In the genomic region with DNA sequence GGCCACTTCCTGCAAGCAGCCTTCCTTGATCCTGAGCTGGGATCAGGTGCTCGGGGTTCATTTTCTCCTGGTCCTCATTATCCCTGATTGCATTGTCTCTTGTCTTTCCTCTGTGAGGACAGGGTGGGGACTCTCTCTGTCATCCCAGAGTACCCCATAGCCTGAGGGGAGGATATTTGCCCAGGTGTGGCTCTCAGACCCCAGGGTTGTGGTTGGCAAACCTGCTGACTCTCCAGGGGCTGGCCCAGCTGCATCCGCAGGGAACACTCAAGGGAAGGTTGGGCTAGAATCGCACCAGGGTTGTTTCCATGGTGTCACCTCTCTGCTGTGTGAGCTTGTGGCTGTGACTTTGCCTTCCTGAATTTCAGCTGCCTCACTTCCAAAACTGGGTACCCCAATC, we compare ENCODE assay signal across 11 cellular contexts.
"Had no signal": no experiment of that assay in that cellular context is flagged by ENCODE, and none has a peak within 500 bp of the region (broad histone marks: within the 10 kb centered on the region; RNA-seq: fewer than 3 reads in every experiment).

No MANE protein-coding gene starts in this region.

- H3K9me3 Mint-ChIP-seq: activated naive CD4-positive, alpha-beta T cell treated with anti-CD3 and anti-CD28 coated beads, Interleukin-2, amount 50 U/mL, for 24 hours; memory B cell; natural killer cell treated with Interleukin-12 subunit alpha and Interleukin-12 subunit beta and Interleukin-15 and Interleukin-18, amount 100 ng/mL, for 72 hours; stimulated activated naive B cell treated with anti-CD40 and anti-IgM and Interleukin-4, amounts not matched to agents 10 μg/mL and 1 μg/mL and 100 μg/mL, for 72 hours had no signal

- ATAC-seq: left lobe of liver; natural killer cell treated with Interleukin-12 subunit alpha and Interleukin-12 subunit beta and Interleukin-15 and Interleukin-18, amount 100 ng/mL, for 72 hours; psoas muscle; sciatic nerve; stimulated activated naive B cell treated with anti-CD40 and anti-IgM and Interleukin-4, amounts not matched to agents 10 μg/mL and 1 μg/mL and 100 μg/mL, for 72 hours had no signal

- H3K27ac ChIP-seq: psoas muscle had no signal

- H3K4me1 ChIP-seq: psoas muscle had no signal

- DNase-seq: nucleus accumbens; psoas muscle; stimulated activated naive B cell treated with anti-CD40 and anti-IgM and Interleukin-4, amounts not matched to agents 10 μg/mL and 1 μg/mL and 100 μg/mL, for 72 hours; substantia nigra; T1000; trophoblast cell had no signal

- H3K36me3 Mint-ChIP-seq: activated naive CD4-positive, alpha-beta T cell treated with anti-CD3 and anti-CD28 coated beads, Interleukin-2, amount 50 U/mL, for 24 hours; memory B cell; natural killer cell treated with Interleukin-12 subunit alpha and Interleukin-12 subunit beta and Interleukin-15 and Interleukin-18, amount 100 ng/mL, for 72 hours; stimulated activated naive B cell treated with anti-CD40 and anti-IgM and Interleukin-4, amounts not matched to agents 10 μg/mL and 1 μg/mL and 100 μg/mL, for 72 hours had no signal

- H3K4me3 Mint-ChIP-seq: activated naive CD4-positive, alpha-beta T cell treated with anti-CD3 and anti-CD28 coated beads, Interleukin-2, amount 50 U/mL, for 24 hours; memory B cell; natural killer cell treated with Interleukin-12 subunit alpha and Interleukin-12 subunit beta and Interleukin-15 and Interleukin-18, amount 100 ng/mL, for 72 hours; stimulated activated naive B cell treated with anti-CD40 and anti-IgM and Interleukin-4, amounts not matched to agents 10 μg/mL and 1 μg/mL and 100 μg/mL, for 72 hours had no signal

- H3K9me3 ChIP-seq: psoas muscle had no signal

- H3K27ac Mint-ChIP-seq: activated naive CD4-positive, alpha-beta T cell treated with anti-CD3 and anti-CD28 coated beads, Interleukin-2, amount 50 U/mL, for 24 hours; memory B cell; natural killer cell treated with Interleukin-12 subunit alpha and Interleukin-12 subunit beta and Interleukin-15 and Interleukin-18, amount 100 ng/mL, for 72 hours; stimulated activated naive B cell treated with anti-CD40 and anti-IgM and Interleukin-4, amounts not matched to agents 10 μg/mL and 1 μg/mL and 100 μg/mL, for 72 hours had no signal

- H3K4me3 ChIP-seq: psoas muscle had no signal

- H3K4me1 Mint-ChIP-seq: activated naive CD4-positive, alpha-beta T cell treated with anti-CD3 and anti-CD28 coated beads, Interleukin-2, amount 50 U/mL, for 24 hours; memory B cell; stimulated activated naive B cell treated with anti-CD40 and anti-IgM and Interleukin-4, amounts not matched to agents 10 μg/mL and 1 μg/mL and 100 μg/mL, for 72 hours had no signal
